Comparison of ENCODE assay signal across 17 cellular contexts in genomic region chr21:43934116-43934515, GRCh38.
DNase-seq lines count a peak whose midpoint lies in the region; ATAC-seq and TF ChIP-seq lines count a peak whose summit lies in the region.
"Had no signal": no experiment of that assay in that cellular context is flagged by ENCODE, and none has a peak within 500 bp of the region (broad histone marks: within the 10 kb centered on the region; RNA-seq: fewer than 3 reads in every experiment).

No MANE protein-coding gene starts in this region.

- no peak overlapping the region for H3K4me3 Mint-ChIP-seq in activated naive CD4-positive, alpha-beta T cell treated with anti-CD3 and anti-CD28 coated beads, Interleukin-2, amount 50 U/mL, for 24 hours
- H3K4me3 Mint-ChIP-seq in chondrocyte (ENCODE audit: unreplicated experiment) (no peak overlapping the region), neural crest cell (no peak overlapping the region)
- H3K4me3 Mint-ChIP-seq: CD14-positive monocyte; CD4-positive, alpha-beta memory T cell; GM23338; HFFc6 had no signal

- peak overlapping the region; percentile 59 for H3K27ac Mint-ChIP-seq in activated naive CD4-positive, alpha-beta T cell treated with anti-CD3 and anti-CD28 coated beads, Interleukin-2, amount 50 U/mL, for 24 hours
- peak overlapping the region in 1 of 2 donors; percentile 77 for H3K27ac Mint-ChIP-seq in activated naive CD4-positive, alpha-beta T cell treated with anti-CD3 and anti-CD28 coated beads, Interleukin-2, amount 50 U/mL, for 72 hours
- H3K27ac Mint-ChIP-seq in chondrocyte (ENCODE audit: unreplicated experiment) (no peak overlapping the region), neural crest cell (ENCODE audit: unreplicated experiment) (peak overlapping the region; percentile 84)
- H3K27ac Mint-ChIP-seq: GM23338, HFFc6 had no signal

- H3K9me3 Mint-ChIP-seq in activated naive CD4-positive, alpha-beta T cell treated with anti-CD3 and anti-CD28 coated beads, Interleukin-2, amount 50 U/mL, for 24 hours: no peaks in the 10 kb centered on the region
- H3K9me3 Mint-ChIP-seq in activated naive CD4-positive, alpha-beta T cell treated with anti-CD3 and anti-CD28 coated beads, Interleukin-2, amount 50 U/mL, for 72 hours: no peaks in the 10 kb centered on the region
- no peaks in the 10 kb centered on the region for H3K9me3 Mint-ChIP-seq in chondrocyte (ENCODE audit: low read depth)
- no peaks in the 10 kb centered on the region for H3K9me3 Mint-ChIP-seq in neural crest cell
- H3K9me3 Mint-ChIP-seq: CD4-positive, alpha-beta memory T cell; GM23338; HFFc6 had no signal

- no peak for DNase-seq in activated naive CD4-positive, alpha-beta T cell treated with anti-CD3 and anti-CD28 coated beads, Interleukin-2, amount 50 U/mL, for 72 hours (ENCODE audit: low spot score in 2 of 2)
- peak; percentile 69 for DNase-seq in chondrocyte (ENCODE audit: low spot score)
- no peak for DNase-seq in neural crest cell (ENCODE audit: low read depth, low spot score)
- DNase-seq in DMS153 treated with DMSO at 0.1 percent for 48 hours (lab: John Stamatoyannopoulos, UW; ENCODE audit: unreplicated experiment): no peak
- DNase-seq in stimulated activated naive CD4-positive, alpha-beta T cell (lab: John Stamatoyannopoulos, UW): no peak
- DNase-seq: 8988T; CD4-positive, alpha-beta memory T cell; DMS153; DMS79 treated with DMSO at 0.1 percent for 48 hours; GF-D8; HFFc6; IMR-90 had no signal

- H3K4me1 Mint-ChIP-seq in activated naive CD4-positive, alpha-beta T cell treated with anti-CD3 and anti-CD28 coated beads, Interleukin-2, amount 50 U/mL, for 24 hours: peaks cover 32% of the 10 kb centered on the region
- H3K4me1 Mint-ChIP-seq in chondrocyte (ENCODE audit: low read depth) (peaks cover 3% of the 10 kb centered on the region), neural crest cell (peaks cover 24% of the 10 kb centered on the region)

- no peaks in the 10 kb centered on the region for H3K27me3 Mint-ChIP-seq in activated naive CD4-positive, alpha-beta T cell treated with anti-CD3 and anti-CD28 coated beads, Interleukin-2, amount 50 U/mL, for 24 hours
- H3K27me3 Mint-ChIP-seq in chondrocyte (ENCODE audit: low read depth): no peaks in the 10 kb centered on the region
- H3K27me3 Mint-ChIP-seq in neural crest cell (ENCODE audit: low read depth): no peaks in the 10 kb centered on the region
- H3K27me3 Mint-ChIP-seq: CD4-positive, alpha-beta memory T cell had no signal

- no peak for ATAC-seq in activated naive CD4-positive, alpha-beta T cell treated with anti-CD3 and anti-CD28 coated beads, Interleukin-2, amount 50 U/mL, for 72 hours
- ATAC-seq in HG02938 (IDR thresholded peaks at IDR 0.05; ENCODE audit: unreplicated experiment): no peak
- ATAC-seq: GM23338, HCT116 had no signal

- H3K36me3 Mint-ChIP-seq in activated naive CD4-positive, alpha-beta T cell treated with anti-CD3 and anti-CD28 coated beads, Interleukin-2, amount 50 U/mL, for 24 hours: no peaks in the 10 kb centered on the region
- peaks cover 0 to 6% of the 10 kb centered on the region in 2 donors for H3K36me3 Mint-ChIP-seq in activated naive CD4-positive, alpha-beta T cell treated with anti-CD3 and anti-CD28 coated beads, Interleukin-2, amount 50 U/mL, for 72 hours
- H3K36me3 Mint-ChIP-seq in chondrocyte (ENCODE audit: low read depth) (no peaks in the 10 kb centered on the region), neural crest cell (ENCODE audit: low read depth) (no peaks in the 10 kb centered on the region)

- TF ChIP-seq CTCF in chondrocyte (IDR thresholded peaks at IDR 0.05) (no peak), neural crest cell (conservative IDR thresholded peaks at IDR 0.05) (no peak)
